Comparison of ENCODE assay signal across 1 cellular context in genomic region chr1:33181038-33181861, GRCh38.
TF ChIP-seq lines count a peak whose summit lies in the region.

No MANE protein-coding gene starts in this region.

TF ChIP-seq in HepG2, 621 proteins besides CTCF, POLR2A, EP300 and RAD21 (continued from another document and continues in another):
- TF ChIP-seq ZNF784 (CRISPR knock-in tag; IDR thresholded peaks at IDR 0.05; ENCODE audit: borderline replicate concordance) = no peak
- no peak for TF ChIP-seq FOSL2 (CRISPR knock-in tag; IDR thresholded peaks at IDR 0.05)
- peak; percentile 89 for TF ChIP-seq ZNF687 (CRISPR knock-in tag; IDR thresholded peaks at IDR 0.05)
- TF ChIP-seq AKNA (CRISPR knock-in tag; IDR thresholded peaks at IDR 0.05; ENCODE audit: borderline replicate concordance) = no peak
- no peak for TF ChIP-seq SMARCE1 (IDR thresholded peaks at IDR 0.05; ENCODE audit: borderline replicate concordance)
- TF ChIP-seq ZNF543 (CRISPR knock-in tag; IDR thresholded peaks at IDR 0.05) = 0 out of 2 replicates have a peak, but pooled peaks have one; percentile 24
- TF ChIP-seq ZNF530 (CRISPR knock-in tag; IDR thresholded peaks at IDR 0.05; ENCODE audit: low read depth) = no peak
- TF ChIP-seq ZNF788 (CRISPR knock-in tag; IDR thresholded peaks at IDR 0.05; ENCODE audit: borderline replicate concordance) = no peak
- no peak for TF ChIP-seq ZNF383 (CRISPR knock-in tag; IDR thresholded peaks at IDR 0.05; ENCODE audit: borderline replicate concordance)
- TF ChIP-seq RFX1 (IDR thresholded peaks at IDR 0.05) = no peak
- TF ChIP-seq ZSCAN21 (CRISPR knock-in tag; IDR thresholded peaks at IDR 0.05; ENCODE audit: borderline replicate concordance) = 0 out of 2 replicates have a peak, but pooled peaks have one; percentile 48
- TF ChIP-seq ZNF431 (CRISPR knock-in tag; IDR thresholded peaks at IDR 0.05; ENCODE audit: borderline replicate concordance, low read depth) = no peak
- TF ChIP-seq BRD4 (CRISPR knock-in tag; IDR thresholded peaks at IDR 0.05) = no peak
- peak; percentile 38; the same call in 1 of the 2 replicates for TF ChIP-seq ZMYM3 (CRISPR knock-in tag; IDR thresholded peaks at IDR 0.05)
- TF ChIP-seq HNRNPK (IDR thresholded peaks at IDR 0.05; ENCODE audit: low read depth, low read length, poor library complexity, severe bottlenecking) = no peak
- TF ChIP-seq, protein P1, sequence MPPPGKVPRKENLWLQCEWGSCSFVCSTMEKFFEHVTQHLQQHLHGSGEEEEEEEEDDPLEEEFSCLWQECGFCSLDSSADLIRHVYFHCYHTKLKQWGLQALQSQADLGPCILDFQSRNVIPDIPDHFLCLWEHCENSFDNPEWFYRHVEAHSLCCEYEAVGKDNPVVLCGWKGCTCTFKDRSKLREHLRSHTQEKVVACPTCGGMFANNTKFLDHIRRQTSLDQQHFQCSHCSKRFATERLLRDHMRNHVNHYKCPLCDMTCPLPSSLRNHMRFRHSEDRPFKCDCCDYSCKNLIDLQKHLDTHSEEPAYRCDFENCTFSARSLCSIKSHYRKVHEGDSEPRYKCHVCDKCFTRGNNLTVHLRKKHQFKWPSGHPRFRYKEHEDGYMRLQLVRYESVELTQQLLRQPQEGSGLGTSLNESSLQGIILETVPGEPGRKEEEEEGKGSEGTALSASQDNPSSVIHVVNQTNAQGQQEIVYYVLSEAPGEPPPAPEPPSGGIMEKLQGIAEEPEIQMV (CRISPR knock-in tag; IDR thresholded peaks at IDR 0.05; ENCODE audit: low read depth) = 0 out of 2 replicates have a peak, but pooled peaks have one; percentile 57
- no peak for TF ChIP-seq NR3C1 (CRISPR knock-in tag; IDR thresholded peaks at IDR 0.05)
- TF ChIP-seq, protein P2, sequence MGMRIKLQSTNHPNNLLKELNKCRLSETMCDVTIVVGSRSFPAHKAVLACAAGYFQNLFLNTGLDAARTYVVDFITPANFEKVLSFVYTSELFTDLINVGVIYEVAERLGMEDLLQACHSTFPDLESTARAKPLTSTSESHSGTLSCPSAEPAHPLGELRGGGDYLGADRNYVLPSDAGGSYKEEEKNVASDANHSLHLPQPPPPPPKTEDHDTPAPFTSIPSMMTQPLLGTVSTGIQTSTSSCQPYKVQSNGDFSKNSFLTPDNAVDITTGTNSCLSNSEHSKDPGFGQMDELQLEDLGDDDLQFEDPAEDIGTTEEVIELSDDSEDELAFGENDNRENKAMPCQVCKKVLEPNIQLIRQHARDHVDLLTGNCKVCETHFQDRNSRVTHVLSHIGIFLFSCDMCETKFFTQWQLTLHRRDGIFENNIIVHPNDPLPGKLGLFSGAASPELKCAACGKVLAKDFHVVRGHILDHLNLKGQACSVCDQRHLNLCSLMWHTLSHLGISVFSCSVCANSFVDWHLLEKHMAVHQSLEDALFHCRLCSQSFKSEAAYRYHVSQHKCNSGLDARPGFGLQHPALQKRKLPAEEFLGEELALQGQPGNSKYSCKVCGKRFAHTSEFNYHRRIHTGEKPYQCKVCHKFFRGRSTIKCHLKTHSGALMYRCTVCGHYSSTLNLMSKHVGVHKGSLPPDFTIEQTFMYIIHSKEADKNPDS (CRISPR knock-in tag; IDR thresholded peaks at IDR 0.05) = no peak
- no peak for TF ChIP-seq MATR3 (CRISPR knock-in tag; IDR thresholded peaks at IDR 0.05)
- TF ChIP-seq, protein P3, sequence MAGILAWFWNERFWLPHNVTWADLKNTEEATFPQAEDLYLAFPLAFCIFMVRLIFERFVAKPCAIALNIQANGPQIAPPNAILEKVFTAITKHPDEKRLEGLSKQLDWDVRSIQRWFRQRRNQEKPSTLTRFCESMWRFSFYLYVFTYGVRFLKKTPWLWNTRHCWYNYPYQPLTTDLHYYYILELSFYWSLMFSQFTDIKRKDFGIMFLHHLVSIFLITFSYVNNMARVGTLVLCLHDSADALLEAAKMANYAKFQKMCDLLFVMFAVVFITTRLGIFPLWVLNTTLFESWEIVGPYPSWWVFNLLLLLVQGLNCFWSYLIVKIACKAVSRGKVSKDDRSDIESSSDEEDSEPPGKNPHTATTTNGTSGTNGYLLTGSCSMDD (CRISPR knock-in tag; IDR thresholded peaks at IDR 0.05) = no peak; the same call in 1 of the 2 replicates
- TF ChIP-seq, protein P4, sequence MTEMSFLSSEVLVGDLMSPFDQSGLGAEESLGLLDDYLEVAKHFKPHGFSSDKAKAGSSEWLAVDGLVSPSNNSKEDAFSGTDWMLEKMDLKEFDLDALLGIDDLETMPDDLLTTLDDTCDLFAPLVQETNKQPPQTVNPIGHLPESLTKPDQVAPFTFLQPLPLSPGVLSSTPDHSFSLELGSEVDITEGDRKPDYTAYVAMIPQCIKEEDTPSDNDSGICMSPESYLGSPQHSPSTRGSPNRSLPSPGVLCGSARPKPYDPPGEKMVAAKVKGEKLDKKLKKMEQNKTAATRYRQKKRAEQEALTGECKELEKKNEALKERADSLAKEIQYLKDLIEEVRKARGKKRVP (CRISPR knock-in tag; IDR thresholded peaks at IDR 0.05) = no peak
- TF ChIP-seq HOXA3 (CRISPR knock-in tag; IDR thresholded peaks at IDR 0.05) = peak; percentile 50
- TF ChIP-seq, protein P5, sequence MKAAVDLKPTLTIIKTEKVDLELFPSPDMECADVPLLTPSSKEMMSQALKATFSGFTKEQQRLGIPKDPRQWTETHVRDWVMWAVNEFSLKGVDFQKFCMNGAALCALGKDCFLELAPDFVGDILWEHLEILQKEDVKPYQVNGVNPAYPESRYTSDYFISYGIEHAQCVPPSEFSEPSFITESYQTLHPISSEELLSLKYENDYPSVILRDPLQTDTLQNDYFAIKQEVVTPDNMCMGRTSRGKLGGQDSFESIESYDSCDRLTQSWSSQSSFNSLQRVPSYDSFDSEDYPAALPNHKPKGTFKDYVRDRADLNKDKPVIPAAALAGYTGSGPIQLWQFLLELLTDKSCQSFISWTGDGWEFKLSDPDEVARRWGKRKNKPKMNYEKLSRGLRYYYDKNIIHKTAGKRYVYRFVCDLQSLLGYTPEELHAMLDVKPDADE (CRISPR knock-in tag; IDR thresholded peaks at IDR 0.05) = no peak
- TF ChIP-seq RNF2 (conservative IDR thresholded peaks at IDR 0.05; ENCODE audit: low read depth) = peak; percentile 85
- TF ChIP-seq PHF8 (CRISPR knock-in tag; IDR thresholded peaks at IDR 0.05) = peak; percentile 20; the same call in 1 of the 2 replicates
- TF ChIP-seq ZBTB20 (CRISPR knock-in tag; IDR thresholded peaks at IDR 0.05; ENCODE audit: borderline replicate concordance, low read depth) = 0 out of 2 replicates have a peak, but pooled peaks have one; percentile 41
- TF ChIP-seq NR2C2 (CRISPR knock-in tag; IDR thresholded peaks at IDR 0.05; ENCODE audit: borderline replicate concordance) = peak; percentile 33; the same call in 1 of the 2 replicates
- no peak for TF ChIP-seq ZFP62 (CRISPR knock-in tag; IDR thresholded peaks at IDR 0.05)
- no peak for TF ChIP-seq GATAD1 (CRISPR knock-in tag; IDR thresholded peaks at IDR 0.05)
- TF ChIP-seq, protein P6, sequence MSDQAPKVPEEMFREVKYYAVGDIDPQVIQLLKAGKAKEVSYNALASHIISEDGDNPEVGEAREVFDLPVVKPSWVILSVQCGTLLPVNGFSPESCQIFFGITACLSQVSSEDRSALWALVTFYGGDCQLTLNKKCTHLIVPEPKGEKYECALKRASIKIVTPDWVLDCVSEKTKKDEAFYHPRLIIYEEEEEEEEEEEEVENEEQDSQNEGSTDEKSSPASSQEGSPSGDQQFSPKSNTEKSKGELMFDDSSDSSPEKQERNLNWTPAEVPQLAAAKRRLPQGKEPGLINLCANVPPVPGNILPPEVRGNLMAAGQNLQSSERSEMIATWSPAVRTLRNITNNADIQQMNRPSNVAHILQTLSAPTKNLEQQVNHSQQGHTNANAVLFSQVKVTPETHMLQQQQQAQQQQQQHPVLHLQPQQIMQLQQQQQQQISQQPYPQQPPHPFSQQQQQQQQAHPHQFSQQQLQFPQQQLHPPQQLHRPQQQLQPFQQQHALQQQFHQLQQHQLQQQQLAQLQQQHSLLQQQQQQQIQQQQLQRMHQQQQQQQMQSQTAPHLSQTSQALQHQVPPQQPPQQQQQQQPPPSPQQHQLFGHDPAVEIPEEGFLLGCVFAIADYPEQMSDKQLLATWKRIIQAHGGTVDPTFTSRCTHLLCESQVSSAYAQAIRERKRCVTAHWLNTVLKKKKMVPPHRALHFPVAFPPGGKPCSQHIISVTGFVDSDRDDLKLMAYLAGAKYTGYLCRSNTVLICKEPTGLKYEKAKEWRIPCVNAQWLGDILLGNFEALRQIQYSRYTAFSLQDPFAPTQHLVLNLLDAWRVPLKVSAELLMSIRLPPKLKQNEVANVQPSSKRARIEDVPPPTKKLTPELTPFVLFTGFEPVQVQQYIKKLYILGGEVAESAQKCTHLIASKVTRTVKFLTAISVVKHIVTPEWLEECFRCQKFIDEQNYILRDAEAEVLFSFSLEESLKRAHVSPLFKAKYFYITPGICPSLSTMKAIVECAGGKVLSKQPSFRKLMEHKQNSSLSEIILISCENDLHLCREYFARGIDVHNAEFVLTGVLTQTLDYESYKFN (CRISPR knock-in tag; conservative IDR thresholded peaks at IDR 0.05) = no peak
- 0 out of 2 replicates have a peak, but pooled peaks have one; percentile 16 for TF ChIP-seq ZFP37 (CRISPR knock-in tag; IDR thresholded peaks at IDR 0.05; ENCODE audit: borderline replicate concordance)
- no peak for TF ChIP-seq ZFP82 (CRISPR knock-in tag; IDR thresholded peaks at IDR 0.05; ENCODE audit: borderline replicate concordance)
- TF ChIP-seq FOSL1 (CRISPR knock-in tag; IDR thresholded peaks at IDR 0.05; ENCODE audit: borderline replicate concordance) = no peak
- no peak for TF ChIP-seq TARDBP (CRISPR knock-in tag; IDR thresholded peaks at IDR 0.05)
- TF ChIP-seq FOXJ3 (CRISPR knock-in tag; IDR thresholded peaks at IDR 0.05; ENCODE audit: borderline replicate concordance) = no peak
- no peak for TF ChIP-seq ATF5 (CRISPR knock-in tag; IDR thresholded peaks at IDR 0.05; ENCODE audit: low read depth)
- no peak for TF ChIP-seq STAT5B (CRISPR knock-in tag; IDR thresholded peaks at IDR 0.05)
- no peak for TF ChIP-seq ETV5 (CRISPR knock-in tag; IDR thresholded peaks at IDR 0.05; ENCODE audit: borderline replicate concordance)
